In the genomic region with DNA sequence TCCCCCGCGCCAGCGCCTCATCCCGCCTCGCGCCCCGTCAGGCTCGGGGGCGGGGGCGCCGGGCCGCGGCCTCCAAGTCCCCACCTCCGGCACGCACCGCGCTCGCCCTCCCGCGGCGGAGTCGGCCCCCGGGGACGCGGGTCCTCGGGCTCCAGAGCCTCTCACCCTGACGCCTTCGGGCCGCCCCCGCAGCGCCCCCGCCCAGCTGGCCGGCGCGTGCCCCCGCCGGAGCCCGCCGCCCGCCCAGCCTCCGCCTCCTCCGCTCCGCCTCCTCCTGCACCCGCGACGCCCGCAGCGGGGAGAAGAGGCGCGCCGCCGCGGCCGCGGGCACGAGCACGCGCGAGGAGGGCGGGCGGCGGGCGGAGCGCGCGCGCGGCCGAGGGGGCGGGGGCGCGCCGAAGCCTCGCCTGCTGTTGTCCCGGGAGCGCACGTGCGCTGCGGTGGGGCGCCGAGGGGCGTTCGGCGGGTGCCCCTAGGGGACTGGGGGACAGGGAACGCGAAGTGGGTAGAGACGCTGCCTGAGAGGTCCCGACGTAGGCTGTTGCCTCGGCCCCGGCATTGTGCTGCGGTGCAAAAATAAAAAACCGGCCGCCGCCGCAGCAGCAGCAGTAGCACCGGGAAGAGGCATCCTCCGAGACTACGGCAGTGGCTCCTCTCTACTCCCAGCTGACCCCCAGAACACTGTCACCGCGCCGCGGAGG, we compare ENCODE assay signal across 8 cellular contexts.
A peak's percentile ranks its signal among the peaks of the same experiment; 100 is the strongest.
DNase-seq lines count a peak whose midpoint lies in the region; ATAC-seq lines count a peak whose summit lies in the region.

No MANE protein-coding gene starts in this region.

- H3K9me3 ChIP-seq in neuronal stem cell (replicated peaks in 1 of 2; ENCODE audit: control insufficient read depth in 2 of 2, insufficient read depth in 1 of 2, low read depth in 1 of 2, low read length in 2 of 2) (no peaks in the 10 kb centered on the region), subcutaneous abdominal adipose tissue (ENCODE audit: control insufficient read depth in 5 of 5, low read length in 5 of 5) (no peaks in the 10 kb centered on the region)

- no CpG with 5 or more reads among the region's 103 CpGs for WGBS in neuronal stem cell (ENCODE audit: extremely low coverage in 2 of 2, insufficient read length in 2 of 2, insufficient replicate concordance in 1 of 2), 2 donors

- H3K4me2 ChIP-seq in neuronal stem cell (ENCODE audit: insufficient read depth, low read length, poor library complexity, severe bottlenecking) = peak overlapping the region; percentile 97

- H3K4me3 ChIP-seq in neuronal stem cell (ENCODE audit: low read length in 2 of 2) = peak overlapping the region; percentile 82 to 85
- H3K4me3 ChIP-seq in subcutaneous abdominal adipose tissue (ENCODE audit: low read depth in 1 of 5, low read length in 5 of 5) = peak overlapping the region; percentile 61 to 71 (median 63)

- no peak overlapping the region for H3K4ac ChIP-seq in neuronal stem cell (ENCODE audit: low read length)

- H2BK120ac ChIP-seq in neuronal stem cell (ENCODE audit: low read depth, low read length) = no peak overlapping the region

- no peak overlapping the region for H2BK5ac ChIP-seq in neuronal stem cell (ENCODE audit: low read length)

- H3K18ac ChIP-seq in neuronal stem cell (ENCODE audit: low read length) = peak overlapping the region; percentile 98

- H3K27ac ChIP-seq in neuronal stem cell (replicated peaks; ENCODE audit: low read length) (no peak overlapping the region), subcutaneous abdominal adipose tissue (ENCODE audit: low read depth, low read length) (peak overlapping the region; percentile 64)

- H3K4me1 ChIP-seq in neuronal stem cell (ENCODE audit: control insufficient read depth in 2 of 2, insufficient read depth in 1 of 2, low read depth in 1 of 2, low read length in 2 of 2) = peaks cover 2 to 11% of the 10 kb centered on the region in 2 donors
- peaks cover 0 to 60% (median 38%) of the 10 kb centered on the region in 5 donors for H3K4me1 ChIP-seq in subcutaneous abdominal adipose tissue (ENCODE audit: control insufficient read depth in 5 of 5, insufficient read depth in 5 of 5, low read length in 5 of 5)

- H3K79me1 ChIP-seq in neuronal stem cell (ENCODE audit: low read depth, low read length) = no peaks in the 10 kb centered on the region

- peak overlapping the region; percentile 70 for H2BK15ac ChIP-seq in neuronal stem cell (ENCODE audit: low read length)

- DNase-seq in AG08395 (ENCODE audit: low spot score) = peak; percentile 92
- DNase-seq in HUDEP-2 (lab: John Stamatoyannopoulos, UW; ENCODE audit: unreplicated experiment in 76 of 76) = peak in 56 of 76 experiments; percentile 1 to 77 (median 37)
- peak; percentile 78 for DNase-seq in RKO (ENCODE audit: low spot score)
- DNase-seq in activated naive CD4-positive, alpha-beta T cell treated with Interleukin-2 at 50 U/mL for 16 hours = peak; percentile 58
- DNase-seq in germinal center (ENCODE audit: low spot score) = peak; percentile 81
- DNase-seq in neuronal stem cell (ENCODE audit: low spot score) = peak; percentile 79

- H4K8ac ChIP-seq in neuronal stem cell (ENCODE audit: low read depth, low read length) = no peak overlapping the region

- no peak overlapping the region for H4K91ac ChIP-seq in neuronal stem cell (ENCODE audit: low read depth, low read length, poor library complexity)

- no peak overlapping the region for H3K14ac ChIP-seq in neuronal stem cell (ENCODE audit: low read length)

- H3K36me3 ChIP-seq in neuronal stem cell (replicated peaks in 1 of 2; ENCODE audit: control insufficient read depth in 2 of 2, insufficient read depth in 2 of 2, low read length in 2 of 2) (no peaks in the 10 kb centered on the region), subcutaneous abdominal adipose tissue (ENCODE audit: control insufficient read depth in 5 of 5, insufficient read depth in 5 of 5, low read length in 5 of 5) (no peaks in the 10 kb centered on the region)

- H2BK12ac ChIP-seq in neuronal stem cell (ENCODE audit: low read length) = no peak overlapping the region

- H2AK5ac ChIP-seq in neuronal stem cell (ENCODE audit: low read depth, low read length) = no peak overlapping the region

- H3K27me3 ChIP-seq in neuronal stem cell (ENCODE audit: control insufficient read depth in 3 of 3, insufficient read depth in 3 of 3, low read depth in 1 of 3, low read length in 3 of 3) (no peaks in the 10 kb centered on the region), subcutaneous abdominal adipose tissue (ENCODE audit: control insufficient read depth in 5 of 5, insufficient read depth in 4 of 5, low read length in 5 of 5) (no peaks in the 10 kb centered on the region)

- peak overlapping the region; percentile 95 for H2AFZ ChIP-seq in neuronal stem cell (ENCODE audit: low read length)

- H3K9ac ChIP-seq in neuronal stem cell (ENCODE audit: low read depth, low read length, poor library complexity) = peak overlapping the region; percentile 63
- H3K9ac ChIP-seq in subcutaneous abdominal adipose tissue (ENCODE audit: low read length in 5 of 5) = peak overlapping the region in 3 of 5 donors; percentile 39 to 57 (median 46)

- ATAC-seq in GM19324 (IDR thresholded peaks at IDR 0.05; ENCODE audit: low FRiP score, unreplicated experiment) = peak; percentile 48

- peak overlapping the region; percentile 49 for H3K23ac ChIP-seq in neuronal stem cell (ENCODE audit: low read depth, low read length, poor library complexity)

Comparison
In these comparisons a context has a peak if more than half of its experiments do, and no peak if none do; other contexts are left out.
1. DNase-seq: peak in every context shown above with its lines; median percentile 92 in AG08395; 81 in germinal center; 79 in neuronal stem cell; 78 in RKO; 58 in activated naive CD4-positive, alpha-beta T cell treated with Interleukin-2 at 50 U/mL for 16 hours; 37 in HUDEP-2.